22 cellular contexts compared by ENCODE assay signal in the genomic region with DNA sequence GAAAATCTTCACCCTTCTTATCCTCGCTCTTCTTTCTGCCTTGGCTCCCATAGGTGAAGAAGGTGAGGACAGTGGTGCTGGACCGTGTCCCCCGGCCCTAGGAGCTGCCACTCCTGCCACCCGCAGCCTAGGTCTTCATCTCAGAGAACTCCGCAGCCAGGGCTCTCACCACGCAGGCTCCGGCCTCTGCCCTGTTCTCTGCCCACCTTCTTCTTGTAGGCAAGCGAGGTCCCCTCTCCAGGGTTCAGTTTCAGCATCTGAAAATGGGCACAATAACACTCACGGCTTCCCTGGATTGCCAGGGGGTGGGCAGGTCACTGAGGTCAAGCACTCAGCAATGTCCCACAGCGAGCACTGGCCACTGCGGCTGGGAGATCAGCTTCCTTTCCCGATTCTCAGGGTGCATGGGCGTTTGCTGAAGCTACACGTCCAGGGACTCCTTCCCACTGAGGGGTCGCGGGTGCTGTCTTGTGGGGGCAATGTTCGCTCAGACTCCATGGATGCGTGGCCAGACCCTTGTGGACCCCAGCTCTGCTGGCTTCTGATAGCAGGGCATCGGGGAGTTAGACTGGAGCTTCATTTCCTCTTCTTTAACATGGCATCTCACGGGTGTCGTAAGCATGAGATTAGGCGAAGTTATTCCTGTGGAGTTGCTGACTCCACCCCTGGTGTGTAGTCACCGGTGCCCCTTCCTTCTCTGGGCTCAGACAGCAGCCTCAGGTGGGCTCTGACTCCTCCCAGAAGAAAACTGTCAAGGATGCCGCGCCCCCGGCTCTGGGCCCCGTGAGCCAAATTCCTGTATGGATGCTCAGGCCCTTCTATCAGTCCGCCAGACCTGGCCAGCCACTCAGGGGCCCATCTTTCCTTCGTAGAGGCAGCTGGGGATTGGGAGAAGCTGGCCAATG.
"Had no signal": no experiment of that assay in that cellular context is flagged by ENCODE, and none has a peak within 500 bp of the region (broad histone marks: within the 10 kb centered on the region; RNA-seq: fewer than 3 reads in every experiment).

No MANE protein-coding gene starts in this region.

- H3K9me3 ChIP-seq: thoracic aorta, upper lobe of left lung had no signal

- H3K4me3 ChIP-seq: left ventricle myocardium inferior, spleen, thoracic aorta, upper lobe of left lung had no signal

- H3K4me3 Mint-ChIP-seq: activated CD4-positive, alpha-beta T cell treated with anti-CD3 and anti-CD28 coated beads for 36 hours; activated naive CD4-positive, alpha-beta T cell treated with anti-CD3 and anti-CD28 coated beads for 36 hours; activated T-cell treated with anti-CD3 and anti-CD28 coated beads, Interleukin-2, amount 50 U/mL, for 72 hours; nephron; T-helper 1 cell treated with Interleukin-12 subunit alpha and Interleukin-12 subunit beta and Interleukin-4 antibody, amounts not matched to agents 30 μg/mL and 1 μg/mL, for 36 hours; WTC11 had no signal

- H3K9me3 Mint-ChIP-seq: nephron, WTC11 had no signal

- DNase-seq: activated CD4-positive, alpha-beta T cell treated with anti-CD3 and anti-CD28 coated beads for 36 hours; activated CD4-positive, alpha-beta T cell treated with anti-CD3 and anti-CD28 coated beads, Interleukin-2, amount 50 U/mL, for 48 hours; activated effector memory CD4-positive, alpha-beta T cell treated with Interleukin-2 at 50 U/mL for 16 hours; activated naive CD4-positive, alpha-beta T cell treated with anti-CD3 and anti-CD28 coated beads for 36 hours; activated T-cell treated with anti-CD3 and anti-CD28 coated beads, Interleukin-2, amount 50 U/mL, for 72 hours; cerebellar nuclear complex; effector CD4-positive, alpha-beta T cell; erythroblast; foreskin keratinocyte; kidney glomerular epithelial cell; left ventricle myocardium inferior; retina; spleen; stimulated activated CD4-positive, alpha-beta T cell treated with anti-CD3 and anti-CD28 coated beads, Interleukin-4, amount 100 ng/mL, for 1 hour; stimulated activated naive CD4-positive, alpha-beta T cell; T1000 had no signal

- H3K27me3 ChIP-seq: foreskin keratinocyte, spleen, upper lobe of left lung had no signal

- H3K4me1 ChIP-seq: foreskin keratinocyte, left ventricle myocardium inferior, spleen, upper lobe of left lung had no signal

- ATAC-seq: activated CD4-positive, alpha-beta T cell treated with anti-CD3 and anti-CD28 coated beads for 36 hours; activated T-cell treated with anti-CD3 and anti-CD28 coated beads, Interleukin-2, amount 50 U/mL, for 72 hours; foreskin keratinocyte; WTC11 had no signal

- H3K27ac Mint-ChIP-seq: activated CD4-positive, alpha-beta T cell treated with anti-CD3 and anti-CD28 coated beads for 36 hours; activated naive CD4-positive, alpha-beta T cell treated with anti-CD3 and anti-CD28 coated beads for 36 hours; activated T-cell treated with anti-CD3 and anti-CD28 coated beads, Interleukin-2, amount 50 U/mL, for 72 hours; nephron; progenitor cell of endocrine pancreas; T-helper 1 cell treated with Interleukin-12 subunit alpha and Interleukin-12 subunit beta and Interleukin-4 antibody, amounts not matched to agents 30 μg/mL and 1 μg/mL, for 36 hours; WTC11 had no signal

- H3K4me1 Mint-ChIP-seq: activated CD4-positive, alpha-beta T cell treated with anti-CD3 and anti-CD28 coated beads for 36 hours had no signal

- H3K27me3 Mint-ChIP-seq: activated CD4-positive, alpha-beta T cell treated with anti-CD3 and anti-CD28 coated beads for 36 hours had no signal

- H3K36me3 Mint-ChIP-seq: WTC11 had no signal

- H3K36me3 ChIP-seq: left ventricle myocardium inferior, spleen, thoracic aorta, upper lobe of left lung had no signal

- H3K27ac ChIP-seq: foreskin keratinocyte, left ventricle myocardium inferior, spleen, thoracic aorta, upper lobe of left lung had no signal
